Comparison of ENCODE assay signal across 11 cellular contexts in genomic region chr2:159010340-159010739, GRCh38.
DNase-seq lines count a peak whose midpoint lies in the region; ATAC-seq, FAIRE-seq and TF ChIP-seq lines count a peak whose summit lies in the region.
"Had no signal": no experiment of that assay in that cellular context is flagged by ENCODE, and none has a peak within 500 bp of the region (broad histone marks: within the 10 kb centered on the region; RNA-seq: fewer than 3 reads in every experiment).

No MANE protein-coding gene starts in this region.

- in situ Hi-C loops in KBM-7 (cut with MboI; ENCODE audit: low pct_unique_long_range_greater_than_20kb, low sequenced_read_pairs), result no loop called here

- H3K36me3 ChIP-seq in ACC112 (ENCODE audit: insufficient read depth, low read length) (peaks cover 10% of the 10 kb centered on the region; the same call in 1 of the 2 replicates), adipocyte (ENCODE audit: control insufficient read depth, insufficient read depth, low read length, severe bottlenecking) (peaks cover 3% of the 10 kb centered on the region)
- H3K36me3 ChIP-seq: ovary had no signal

- H3K27me3 ChIP-seq in ACC112 (ENCODE audit: insufficient read depth, low read length) (no peaks in the 10 kb centered on the region), adipocyte (replicated peaks; ENCODE audit: control insufficient read depth, insufficient read depth, low read length) (no peaks in the 10 kb centered on the region)
- H3K27me3 ChIP-seq: ovary had no signal

- TF ChIP-seq POLR2A in H54 (IDR thresholded peaks at IDR 0.05; ENCODE audit: low read depth, low read length), result no peak

- H3K9me3 ChIP-seq in adipocyte (ENCODE audit: control insufficient read depth, low read length), result peaks cover 6% of the 10 kb centered on the region
- H3K9me3 ChIP-seq: ovary had no signal

- FAIRE-seq in H54 (lab: Jason Lieb, UNC), result peak; percentile 91
- FAIRE-seq: GM18507 had no signal

- H3K9ac ChIP-seq in adipocyte (ENCODE audit: low read length), result no peak overlapping the region

- ATAC-seq in HG02763 (IDR thresholded peaks at IDR 0.05; ENCODE audit: unreplicated experiment) (no peak), GM21825 (IDR thresholded peaks at IDR 0.05; ENCODE audit: unreplicated experiment) (no peak)

- no peak overlapping the region for H2AFZ ChIP-seq in ACC112 (ENCODE audit: low read length, unreplicated experiment)

- no peak overlapping the region for H3K4me3 ChIP-seq in ACC112 (ENCODE audit: low read depth, low read length)
- H3K4me3 ChIP-seq in adipocyte (ENCODE audit: low read length), result no peak overlapping the region
- H3K4me3 ChIP-seq: ovary had no signal

- peak overlapping the region; percentile 69 for H3K27ac ChIP-seq in ACC112 (ENCODE audit: low read depth, low read length)
- H3K27ac ChIP-seq in substantia nigra (ENCODE audit: low read depth, low read length, poor library complexity, severe bottlenecking), result no peak overlapping the region
- H3K27ac ChIP-seq: ovary had no signal

- peaks cover 10% of the 10 kb centered on the region for H3K79me2 ChIP-seq in ACC112 (ENCODE audit: control insufficient read depth, insufficient read depth, low read length, unreplicated experiment)

- peak; percentile 26 for DNase-seq in H54 (ENCODE audit: insufficient read length, low spot score)
- DNase-seq in adipocyte (ENCODE audit: low read depth), result peak; percentile 77
- peak; percentile 31 for DNase-seq in iPS-NIHi7 (ENCODE audit: extremely low spot score)
- DNase-seq in substantia nigra (lab: John Stamatoyannopoulos, UW), result no peak
- no peak for DNase-seq in KBM-7
- DNase-seq: Caco-2, ovary had no signal

- H3K4me1 ChIP-seq in ACC112 (ENCODE audit: control insufficient read depth, insufficient read depth, low read length, unreplicated experiment) (peaks cover 26% of the 10 kb centered on the region), adipocyte (ENCODE audit: control insufficient read depth, insufficient read depth, low read length) (peaks cover 26% of the 10 kb centered on the region)
- H3K4me1 ChIP-seq: Caco-2 had no signal

Comparison
In these comparisons a context has a peak if more than half of its experiments do, and no peak if none do; other contexts are left out.
1. DNase-seq: peak in H54 (single experiment), adipocyte (single experiment) and iPS-NIHi7 (single experiment); none in substantia nigra (0 of 49) and KBM-7 (single experiment).